28 cellular contexts compared by ENCODE assay signal in the genomic region with DNA sequence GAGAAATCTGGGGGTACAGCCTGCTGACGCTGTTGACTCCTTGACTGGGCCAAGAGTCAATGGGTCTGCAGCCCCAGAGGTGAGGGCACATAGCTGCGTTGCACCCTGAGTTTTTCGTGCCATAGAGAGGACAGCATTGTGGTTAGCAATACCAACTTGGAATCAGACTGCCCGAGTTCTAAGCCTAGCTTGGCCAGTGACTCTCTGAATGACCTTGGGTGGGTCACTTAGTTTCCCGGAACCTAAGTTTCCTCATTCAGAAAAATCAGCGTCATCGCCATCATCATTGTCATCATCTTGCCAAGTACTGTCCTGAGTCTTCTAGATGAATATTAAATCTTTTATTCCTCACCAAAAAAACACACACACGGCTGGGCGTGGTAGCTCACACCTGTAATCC.
"Had no signal": no experiment of that assay in that cellular context is flagged by ENCODE, and none has a peak within 500 bp of the region (broad histone marks: within the 10 kb centered on the region; RNA-seq: fewer than 3 reads in every experiment).

No MANE protein-coding gene starts in this region.

- H3K27me3 Mint-ChIP-seq: natural killer cell treated with Interleukin-12 subunit alpha and Interleukin-12 subunit beta and Interleukin-15 and Interleukin-18, amount 100 ng/mL, for 72 hours; stimulated activated memory B cell treated with anti-CD40 and anti-IgM and Interleukin-4, amounts not matched to agents 10 μg/mL and 1 μg/mL and 100 μg/mL, for 72 hours; stimulated activated naive CD8-positive, alpha-beta T cell treated with anti-CD3 and anti-CD28 coated beads, Interleukin-15, amount 100 ng/mL, for 72 hours; type B pancreatic cell had no signal

- DNase-seq: naive thymus-derived CD4-positive, alpha-beta T cell; nephron progenitor cell; nucleus accumbens; pancreas; psoas muscle; right cardiac atrium; right lobe of liver; sigmoid colon; small intestine; stimulated activated CD4-positive, alpha-beta T cell treated with anti-CD3 and anti-CD28 coated beads, Interleukin-12 subunit alpha, Interleukin-12 subunit beta, amount 100 ng/mL, for 4 hours; stimulated activated CD4-positive, alpha-beta T cell treated with anti-CD3 and anti-CD28 coated beads, Interleukin-1b, Interleukin-23, amount 100 ng/mL, for 48 hours; stimulated activated CD4-positive, alpha-beta T cell treated with anti-CD3 and anti-CD28 coated beads, Interleukin-4, amount 100 ng/mL, for 1 hour; stimulated activated CD4-positive, alpha-beta T cell treated with anti-CD3 and anti-CD28 coated beads, Interleukin-4, amount 100 ng/mL, for 4 hours; stimulated activated CD8-positive, alpha-beta memory T cell treated with anti-CD3 and anti-CD28 coated beads, Interleukin-4, amount 100 ng/mL, for 48 hours; stimulated activated naive CD4-positive, alpha-beta T cell; stimulated activated naive CD8-positive, alpha-beta T cell treated with anti-CD3 and anti-CD28 coated beads, Interleukin-15, amount 100 ng/mL, for 72 hours; stimulated activated naive CD8-positive, alpha-beta T cell treated with anti-CD3 and anti-CD28 coated beads, Interleukin-15, Interleukin-2, amounts not matched to agents 100 U/mL and 50 U/mL, for 24 hours; substantia nigra; testis; tibial artery; upper lobe of right lung; uterus had no signal

- H3K4me1 Mint-ChIP-seq: naive thymus-derived CD4-positive, alpha-beta T cell; stimulated activated memory B cell treated with anti-CD40 and anti-IgM and Interleukin-4, amounts not matched to agents 10 μg/mL and 1 μg/mL and 100 μg/mL, for 72 hours; stimulated activated naive CD8-positive, alpha-beta T cell treated with anti-CD3 and anti-CD28 coated beads, Interleukin-15, amount 100 ng/mL, for 72 hours had no signal

- H3K27ac Mint-ChIP-seq: naive thymus-derived CD4-positive, alpha-beta T cell; natural killer cell treated with Interleukin-12 subunit alpha and Interleukin-12 subunit beta and Interleukin-15 and Interleukin-18, amount 100 ng/mL, for 72 hours; nephron progenitor cell; stimulated activated memory B cell treated with anti-CD40 and anti-IgM and Interleukin-4, amounts not matched to agents 10 μg/mL and 1 μg/mL and 100 μg/mL, for 72 hours; stimulated activated naive CD8-positive, alpha-beta T cell treated with anti-CD3 and anti-CD28 coated beads, Interleukin-15, amount 100 ng/mL, for 72 hours; type B pancreatic cell had no signal

- H3K4me3 Mint-ChIP-seq: naive thymus-derived CD4-positive, alpha-beta T cell; natural killer cell treated with Interleukin-12 subunit alpha and Interleukin-12 subunit beta and Interleukin-15 and Interleukin-18, amount 100 ng/mL, for 72 hours; nephron progenitor cell; neural crest cell; stimulated activated memory B cell treated with anti-CD40 and anti-IgM and Interleukin-4, amounts not matched to agents 10 μg/mL and 1 μg/mL and 100 μg/mL, for 72 hours; stimulated activated naive CD8-positive, alpha-beta T cell treated with anti-CD3 and anti-CD28 coated beads, Interleukin-15, amount 100 ng/mL, for 72 hours; type B pancreatic cell had no signal

- H3K36me3 ChIP-seq: neutrophil, pancreas, right lobe of liver, sigmoid colon, suprapubic skin, tibial artery, upper lobe of right lung, uterus had no signal

- H3K9me3 Mint-ChIP-seq: naive thymus-derived CD4-positive, alpha-beta T cell; natural killer cell treated with Interleukin-12 subunit alpha and Interleukin-12 subunit beta and Interleukin-15 and Interleukin-18, amount 100 ng/mL, for 72 hours; nephron progenitor cell; neural crest cell; stimulated activated memory B cell treated with anti-CD40 and anti-IgM and Interleukin-4, amounts not matched to agents 10 μg/mL and 1 μg/mL and 100 μg/mL, for 72 hours; stimulated activated naive CD8-positive, alpha-beta T cell treated with anti-CD3 and anti-CD28 coated beads, Interleukin-15, amount 100 ng/mL, for 72 hours; type B pancreatic cell had no signal

- H3K27me3 ChIP-seq: pancreas, right lobe of liver, sigmoid colon, suprapubic skin, testis, tibial artery, upper lobe of right lung, uterus had no signal

- H3K4me3 ChIP-seq: pancreas, psoas muscle, right lobe of liver, sigmoid colon, suprapubic skin, testis, tibial artery, upper lobe of right lung, uterus had no signal

- H3K27ac ChIP-seq: neutrophil, pancreas, psoas muscle, right lobe of liver, sigmoid colon, suprapubic skin, testis, tibial artery, upper lobe of right lung, uterus had no signal

- H3K9me3 ChIP-seq: neutrophil, pancreas, psoas muscle, right lobe of liver, sigmoid colon, suprapubic skin, testis, tibial artery, upper lobe of right lung, uterus had no signal

- ATAC-seq: naive thymus-derived CD4-positive, alpha-beta T cell; natural killer cell treated with Interleukin-12 subunit alpha and Interleukin-12 subunit beta and Interleukin-15 and Interleukin-18, amount 100 ng/mL, for 72 hours; pancreas; psoas muscle; right cardiac atrium; right lobe of liver; stimulated activated memory B cell treated with anti-CD40 and anti-IgM and Interleukin-4, amounts not matched to agents 10 μg/mL and 1 μg/mL and 100 μg/mL, for 72 hours; stimulated activated naive CD8-positive, alpha-beta T cell treated with anti-CD3 and anti-CD28 coated beads, Interleukin-15, amount 100 ng/mL, for 72 hours; stimulated activated naive CD8-positive, alpha-beta T cell treated with anti-CD3 and anti-CD28 coated beads, Interleukin-15, Interleukin-2, amounts not matched to agents 100 U/mL and 50 U/mL, for 24 hours; upper lobe of right lung had no signal

- H3K36me3 Mint-ChIP-seq: naive thymus-derived CD4-positive, alpha-beta T cell; natural killer cell treated with Interleukin-12 subunit alpha and Interleukin-12 subunit beta and Interleukin-15 and Interleukin-18, amount 100 ng/mL, for 72 hours; stimulated activated memory B cell treated with anti-CD40 and anti-IgM and Interleukin-4, amounts not matched to agents 10 μg/mL and 1 μg/mL and 100 μg/mL, for 72 hours had no signal

- H3K4me1 ChIP-seq: pancreas, psoas muscle, right lobe of liver, uterus had no signal
